ENCODE assay signal across 9 cellular contexts in the genomic region with DNA sequence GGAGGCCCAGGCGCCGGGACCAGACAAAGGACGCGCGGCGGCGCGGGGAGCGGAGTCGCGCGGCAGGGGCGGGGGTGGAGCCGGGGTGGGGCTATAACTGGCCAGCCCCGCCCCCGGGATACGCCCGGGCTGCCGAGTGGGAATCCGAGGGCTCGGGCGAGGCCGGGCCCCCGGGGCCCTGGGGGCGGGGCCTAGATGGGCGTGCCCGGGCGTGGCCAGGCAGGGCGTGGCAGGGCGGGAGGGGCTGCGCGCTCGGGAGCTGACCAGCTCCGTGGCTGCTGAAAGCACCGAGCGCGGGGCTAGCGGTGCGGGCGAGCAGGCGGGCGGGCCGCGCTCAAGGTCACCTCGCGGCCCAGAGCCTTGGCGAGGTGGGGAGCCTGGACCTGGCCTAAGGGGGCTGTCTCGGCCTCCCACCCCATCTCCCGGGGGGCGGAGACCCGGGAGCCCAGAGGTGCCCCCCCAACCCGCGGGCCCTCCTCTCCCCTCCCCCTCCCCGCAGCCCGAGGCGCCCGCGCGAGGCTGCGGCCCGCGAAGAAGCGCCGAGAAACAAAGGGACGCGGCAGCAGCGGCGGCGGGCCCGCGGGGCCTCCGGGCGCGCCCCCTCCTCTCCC. TPM values are rescaled to one million over a fixed set of nuclear protein-coding genes. Genes with fewer than 3 reads are reported as not detected.
DNase-seq lines count a peak whose midpoint lies in the region; ATAC-seq and TF ChIP-seq lines count a peak whose summit lies in the region.
"Had no signal": no experiment of that assay in that cellular context is flagged by ENCODE, and none has a peak within 500 bp of the region (broad histone marks: within the 10 kb centered on the region; RNA-seq: fewer than 3 reads in every experiment).

No MANE protein-coding gene starts in this region.

- H3K9me3 ChIP-seq in SK-N-MC (ENCODE audit: low read depth, low read length) (no peaks in the 10 kb centered on the region), heart right ventricle (no peaks in the 10 kb centered on the region)

- peaks cover 10 to 46% (median 35%) of the 10 kb centered on the region in 9 donors for H3K4me1 ChIP-seq in heart right ventricle

- no peak overlapping the region for H3K27ac ChIP-seq in SK-N-MC
- H3K27ac ChIP-seq in heart right ventricle: no peak overlapping the region

- peaks cover 5 to 63% (median 52%) of the 10 kb centered on the region in 7 donors for H3K27me3 ChIP-seq in heart right ventricle

- no peak overlapping the region for H3K9ac ChIP-seq in SK-N-MC (ENCODE audit: insufficient read length)

- intact Hi-C loops in Right ventricle myocardium inferior (cut with DNase I): loop anchor here (5.0 kb wide), 1 partner anchor 97 kb away; a partner anchor contains a TSS
- intact Hi-C loops in cardiac septum (cut with DNase I): loop anchor here (5.0 kb wide), 1 partner anchor 97 kb away; a partner anchor contains a TSS
- intact Hi-C loops in heart right ventricle (cut with DNase I): loop anchor here in 7 of 10 donors (5.0 to 10.0 kb wide), 4 partner anchors 97 to 192 kb away; a partner anchor contains a TSS

- DNase-seq in Right ventricle myocardium inferior (ENCODE audit: missing footprints): peak; percentile 74
- no peak for DNase-seq in cardiac septum (ENCODE audit: low spot score)
- DNase-seq in SK-N-MC (ENCODE audit: low read depth, low spot score): no peak
- peak in 1 of 2 donors; percentile 38 for DNase-seq in heart right ventricle
- peak; percentile 19 for DNase-seq in stimulated activated CD8-positive, alpha-beta memory T cell treated with anti-CD3 and anti-CD28 coated beads, Interleukin-4, amount 100 ng/mL, for 24 hours (ENCODE audit: low read depth)
- no peak for DNase-seq in NCI-H2107 (lab: John Stamatoyannopoulos, UW)

- H3K36me3 ChIP-seq in SK-N-MC (ENCODE audit: insufficient read depth, low read length) (no peaks in the 10 kb centered on the region), heart right ventricle (peaks cover 0 to 11% (median 3%) of the 10 kb centered on the region in 9 donors)

- ATAC-seq in Right ventricle myocardium inferior: peak; percentile 8
- ATAC-seq in heart right ventricle: peak in 2 of 8 donors; percentile 6 to 27
- no peak for ATAC-seq in GM21529 (IDR thresholded peaks at IDR 0.05; ENCODE audit: unreplicated experiment)
- no peak for ATAC-seq in GM18498 (IDR thresholded peaks at IDR 0.05; ENCODE audit: unreplicated experiment)
- ATAC-seq: Panc1 had no signal

- WGBS in heart right ventricle, 2 donors: 3 to 8% methylated on average over 39 to 73 of the region's 74 CpGs

- no peak for TF ChIP-seq CTCF in heart right ventricle (IDR thresholded peaks at IDR 0.05)

- H3K4me3 ChIP-seq in SK-N-MC (peak overlapping the region; percentile 53), heart right ventricle (peak overlapping the region in 9 of 10 donors; percentile 9 to 44 (median 25))

RNA-seq across cellular contexts. Expression of a gene that starts 1.3 kb away (rescaled TPM):
- total RNA-seq in Right ventricle myocardium inferior: 0.35 TPM
- total RNA-seq in cardiac septum: 0.89 TPM
- total RNA-seq in heart right ventricle: under 1 TPM in 7 of 10 donors, not detected in 3; 0.07 to 0.44 (median 0.23) TPM
- under 1 TPM; 0.10 to 0.15 TPM for polyA plus RNA-seq in heart right ventricle

RNA-seq across cellular contexts. Expression of a gene that starts 26.1 kb away (rescaled TPM):
- 4.8 TPM for total RNA-seq in Right ventricle myocardium inferior
- total RNA-seq in cardiac septum: 5.3 TPM
- total RNA-seq in heart right ventricle: 1 to 10 TPM; 2.3 to 6.2 (median 4.0) TPM
- polyA plus RNA-seq in heart right ventricle: 1 to 10 TPM; 5.9 to 7.8 TPM

RNA-seq across cellular contexts. Expression of a gene that starts 44.1 kb away (rescaled TPM):
- 123 TPM for total RNA-seq in Right ventricle myocardium inferior
- 100 TPM for total RNA-seq in cardiac septum
- total RNA-seq in heart right ventricle: 100 to 1,000 TPM; 106 to 177 (median 123) TPM
- polyA plus RNA-seq in heart right ventricle: 10 to 100 TPM; 84.3 to 96.9 TPM

RNA-seq across cellular contexts. Expression of a gene that starts 44.7 kb away (rescaled TPM):
- total RNA-seq in Right ventricle myocardium inferior: 0.68 TPM
- total RNA-seq in cardiac septum: 0.43 TPM
- under 1 TPM in 9 of 10 donors, not detected in 1; 0.17 to 0.64 (median 0.34) TPM for total RNA-seq in heart right ventricle
- 1 to 10 TPM in 1 of 2 donors, under 1 TPM in 1; 0.83 to 2.2 TPM for polyA plus RNA-seq in heart right ventricle

RNA-seq across cellular contexts. Expression of a gene that starts 49.4 kb away (rescaled TPM):
- total RNA-seq in Right ventricle myocardium inferior (172 TPM), cardiac septum (92.9 TPM), heart right ventricle (100 to 1,000 TPM in 9 of 10 donors, 10 to 100 TPM in 1; 86.8 to 162 (median 131) TPM)
- 100 to 1,000 TPM; 164 to 226 TPM for polyA plus RNA-seq in heart right ventricle

Comparison
In these comparisons a context has a peak if more than half of its experiments do, and no peak if none do; other contexts are left out.
1. DNase-seq: peak in Right ventricle myocardium inferior (single experiment) and stimulated activated CD8-positive, alpha-beta memory T cell treated with anti-CD3 and anti-CD28 coated beads, Interleukin-4, amount 100 ng/mL, for 24 hours (single experiment); none in cardiac septum (single experiment), SK-N-MC (single experiment) and NCI-H2107 (single experiment).